In the genomic region with DNA sequence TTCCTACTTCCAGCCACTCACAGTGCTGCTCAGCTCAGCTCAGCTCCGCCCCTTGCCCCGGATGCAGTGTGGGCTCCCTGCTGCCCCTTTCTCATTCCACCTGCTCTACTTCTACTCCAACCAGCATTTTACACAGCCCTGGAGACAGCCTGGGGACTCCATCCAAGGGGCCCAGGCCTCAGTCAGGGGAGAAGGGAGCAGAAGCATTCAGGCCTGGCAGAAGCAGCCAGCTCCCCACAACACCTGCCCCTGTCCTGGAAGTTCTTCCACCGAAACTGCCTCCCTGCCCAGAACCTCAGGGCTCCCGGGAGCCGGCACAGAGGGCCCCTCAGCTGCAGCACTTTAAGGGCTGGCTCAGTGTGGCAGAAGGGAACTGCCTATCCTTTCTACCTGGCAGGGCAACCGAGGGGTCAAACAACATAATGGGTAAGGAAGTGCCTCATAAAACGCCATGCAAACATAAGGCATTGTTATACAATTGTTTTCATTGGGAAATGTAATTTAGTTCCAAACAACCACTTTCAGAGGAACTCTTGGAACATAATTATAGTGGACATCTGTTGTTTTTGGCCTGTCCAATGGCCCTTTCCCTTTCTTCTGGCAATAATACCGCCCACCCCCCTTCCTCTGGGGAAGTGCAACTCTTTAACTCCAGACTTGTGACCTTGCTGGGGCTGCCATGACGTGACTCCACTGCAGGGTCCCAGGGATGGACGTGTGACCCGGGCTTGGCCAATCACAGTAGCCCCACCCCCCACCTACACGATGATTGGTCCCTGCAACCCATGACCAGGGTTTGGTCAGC, we compare ENCODE assay signal across 1 cellular context.
TF ChIP-seq lines count a peak whose summit lies in the region.

No MANE protein-coding gene starts in this region.

TF ChIP-seq in H1, 55 proteins besides CTCF, POLR2A, EP300 and RAD21 (continued from another document):
- TF ChIP-seq RFX5 (IDR thresholded peaks at IDR 0.05; ENCODE audit: borderline replicate concordance, low read depth, low read length) = no peak
- TF ChIP-seq BRCA1 (IDR thresholded peaks at IDR 0.05; ENCODE audit: low read depth, low read length) = no peak
- TF ChIP-seq BACH1 (IDR thresholded peaks at IDR 0.05; ENCODE audit: low read length) = no peak
- TF ChIP-seq, protein P1, sequence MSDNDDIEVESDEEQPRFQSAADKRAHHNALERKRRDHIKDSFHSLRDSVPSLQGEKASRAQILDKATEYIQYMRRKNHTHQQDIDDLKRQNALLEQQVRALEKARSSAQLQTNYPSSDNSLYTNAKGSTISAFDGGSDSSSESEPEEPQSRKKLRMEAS (IDR thresholded peaks at IDR 0.05) = 0 out of 2 replicates have a peak, but pooled peaks have one; percentile 26
- no peak for TF ChIP-seq JUN (IDR thresholded peaks at IDR 0.05; ENCODE audit: low read depth, low read length)
- TF ChIP-seq, protein P2, sequence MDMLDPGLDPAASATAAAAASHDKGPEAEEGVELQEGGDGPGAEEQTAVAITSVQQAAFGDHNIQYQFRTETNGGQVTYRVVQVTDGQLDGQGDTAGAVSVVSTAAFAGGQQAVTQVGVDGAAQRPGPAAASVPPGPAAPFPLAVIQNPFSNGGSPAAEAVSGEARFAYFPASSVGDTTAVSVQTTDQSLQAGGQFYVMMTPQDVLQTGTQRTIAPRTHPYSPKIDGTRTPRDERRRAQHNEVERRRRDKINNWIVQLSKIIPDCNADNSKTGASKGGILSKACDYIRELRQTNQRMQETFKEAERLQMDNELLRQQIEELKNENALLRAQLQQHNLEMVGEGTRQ (IDR thresholded peaks at IDR 0.05; ENCODE audit: low read length) = 0 out of 2 replicates have a peak, but pooled peaks have one; percentile 11
- no peak for TF ChIP-seq RXRA (IDR thresholded peaks at IDR 0.05; ENCODE audit: insufficient read depth, low read depth, low read length)
- no peak for TF ChIP-seq POLR2AphosphoS5 (IDR thresholded peaks at IDR 0.05; ENCODE audit: low read depth, low read length)
- TF ChIP-seq ZNF274 (IDR thresholded peaks at IDR 0.05; ENCODE audit: borderline replicate concordance, extremely low read depth, low read length) = no peak
- TF ChIP-seq, protein P3, sequence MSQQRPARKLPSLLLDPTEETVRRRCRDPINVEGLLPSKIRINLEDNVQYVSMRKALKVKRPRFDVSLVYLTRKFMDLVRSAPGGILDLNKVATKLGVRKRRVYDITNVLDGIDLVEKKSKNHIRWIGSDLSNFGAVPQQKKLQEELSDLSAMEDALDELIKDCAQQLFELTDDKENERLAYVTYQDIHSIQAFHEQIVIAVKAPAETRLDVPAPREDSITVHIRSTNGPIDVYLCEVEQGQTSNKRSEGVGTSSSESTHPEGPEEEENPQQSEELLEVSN (IDR thresholded peaks at IDR 0.05) = no peak
- TF ChIP-seq EZH2 (IDR thresholded peaks at IDR 0.05; ENCODE audit: low read depth, low read length, severe bottlenecking) = no peak
- TF ChIP-seq ASH2L (IDR thresholded peaks at IDR 0.05; ENCODE audit: low read length) = no peak
- no peak for TF ChIP-seq TAF7 (optimal IDR thresholded peaks at IDR 0.05; ENCODE audit: borderline replicate concordance, low read depth, low read length)
- TF ChIP-seq BCL11A (IDR thresholded peaks at IDR 0.05; ENCODE audit: low read depth in 2 of 2, low read length in 2 of 2) = no peak
- TF ChIP-seq KDM4A (IDR thresholded peaks at IDR 0.05; ENCODE audit: low read depth, low read length, severe bottlenecking) = peak; percentile 36
- no peak for TF ChIP-seq POU5F1 (IDR thresholded peaks at IDR 0.05; ENCODE audit: low read depth, low read length)
